In the genomic region with DNA sequence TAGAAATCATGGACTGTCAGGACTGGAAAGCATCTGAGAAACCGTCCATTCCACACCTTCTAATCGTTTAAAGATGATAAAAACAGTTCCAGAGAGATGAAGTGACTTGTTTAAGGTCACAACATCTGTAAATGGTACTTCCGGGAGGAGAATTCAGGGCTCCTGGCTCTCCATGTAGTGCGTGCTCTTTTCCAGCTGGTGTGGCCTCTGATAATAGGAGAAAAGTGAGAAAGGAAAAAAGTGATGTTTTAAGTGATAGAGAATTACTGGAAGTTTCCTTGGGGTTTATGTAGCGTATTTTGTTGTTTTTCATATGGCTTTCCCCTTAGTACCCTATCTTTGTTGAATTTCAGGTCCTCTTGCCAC, we compare ENCODE assay signal across 8 cellular contexts. TPM values are rescaled to one million over a fixed set of nuclear protein-coding genes. Genes with fewer than 3 reads are reported as not detected.
DNase-seq lines count a peak whose midpoint lies in the region; ATAC-seq and TF ChIP-seq lines count a peak whose summit lies in the region.

No MANE protein-coding gene starts in this region.

- H3K36me3 ChIP-seq in NT2/D1 (ENCODE audit: insufficient read depth, insufficient read length, low read length) (peaks cover 66% of the 10 kb centered on the region), osteoblast (ENCODE audit: insufficient read depth, low read length) (peaks cover 31% of the 10 kb centered on the region)

- H3K4me1 ChIP-seq in NT2/D1 (ENCODE audit: insufficient read depth, insufficient read length) (no peaks in the 10 kb centered on the region), osteoblast (ENCODE audit: insufficient read depth, low read length) (peaks cover 20% of the 10 kb centered on the region)

- no peak for TF ChIP-seq CTCF in Calu3 (IDR thresholded peaks at IDR 0.05; ENCODE audit: unreplicated experiment)
- no peak for TF ChIP-seq CTCF in endothelial cell (IDR thresholded peaks at IDR 0.05; ENCODE audit: unreplicated experiment)
- TF ChIP-seq CTCF in osteoblast (IDR thresholded peaks at IDR 0.05; ENCODE audit: extremely low read depth, low read depth, low read length): no peak

- H3K4me3 ChIP-seq in NT2/D1 (ENCODE audit: insufficient read length, low read depth): peak overlapping the region; percentile 91
- peak overlapping the region; percentile 96 for H3K4me3 ChIP-seq in osteoblast (ENCODE audit: insufficient read depth, low read length)

- CTCF ChIA-PET in Calu3 (lab: Charles Lee): interaction anchor here (1.5 kb wide), 1 partner anchor 42 kb away, joined by 3 read pairs; no protein-coding TSS in a partner anchor

- H3K27me3 ChIP-seq in NT2/D1 (ENCODE audit: insufficient read depth, insufficient read length): no peaks in the 10 kb centered on the region
- H3K27me3 ChIP-seq in osteoblast (ENCODE audit: insufficient read depth, low read length): no peaks in the 10 kb centered on the region

- peak overlapping the region; percentile 80 for H3K4me3 Mint-ChIP-seq in Calu3 (ENCODE audit: low read depth, unreplicated experiment)
- H3K4me3 Mint-ChIP-seq in endothelial cell (ENCODE audit: unreplicated experiment): peak overlapping the region; percentile 100

- H2AFZ ChIP-seq in osteoblast (ENCODE audit: low read length): peak overlapping the region; percentile 75

- H3K27me3 Mint-ChIP-seq in Calu3 (ENCODE audit: unreplicated experiment) (no peaks in the 10 kb centered on the region), endothelial cell (ENCODE audit: unreplicated experiment) (peaks cover 7% of the 10 kb centered on the region)

- peak; percentile 16 for ATAC-seq in GM21576 (IDR thresholded peaks at IDR 0.05; ENCODE audit: unreplicated experiment)

- H3K9ac ChIP-seq in NT2/D1 (ENCODE audit: insufficient read length, low read depth): peak overlapping the region; percentile 87

- H3K4me1 Mint-ChIP-seq in Calu3 (ENCODE audit: low read depth, unreplicated experiment) (peaks cover 8% of the 10 kb centered on the region), endothelial cell (ENCODE audit: unreplicated experiment) (peaks cover 19% of the 10 kb centered on the region)

- H3K36me3 Mint-ChIP-seq in Calu3 (ENCODE audit: insufficient read depth, unreplicated experiment) (peaks cover 26% of the 10 kb centered on the region), endothelial cell (ENCODE audit: low read depth, unreplicated experiment) (peaks cover 9% of the 10 kb centered on the region)

- no peaks in the 10 kb centered on the region for H4K20me1 ChIP-seq in osteoblast (ENCODE audit: insufficient read depth, low read length)

- peak overlapping the region; percentile 100 for H3K27ac ChIP-seq in osteoblast (ENCODE audit: low read depth, low read length)

- H3K9me3 Mint-ChIP-seq in Calu3 (ENCODE audit: low read depth, unreplicated experiment) (no peaks in the 10 kb centered on the region), endothelial cell (ENCODE audit: unreplicated experiment) (no peaks in the 10 kb centered on the region)

- intact Hi-C loops in Calu3 (cut with micrococcal nuclease; ENCODE audit: unreplicated experiment): no loop called here

- BruUV-seq in Calu3 (replicated peaks; lab: Mats Ljungman, UMichigan): no TSS peak

- H3K27ac Mint-ChIP-seq in Calu3 (ENCODE audit: unreplicated experiment): peak overlapping the region; percentile 99
- peak overlapping the region; percentile 97 for H3K27ac Mint-ChIP-seq in endothelial cell (ENCODE audit: unreplicated experiment)

- peak overlapping the region; percentile 96 for H3K4me2 ChIP-seq in osteoblast (ENCODE audit: insufficient read depth, low read length)

- H3K79me2 ChIP-seq in osteoblast (ENCODE audit: insufficient read depth, low read length): peaks cover 52% of the 10 kb centered on the region

- DNase-seq in Calu3 (no peak), NT2/D1 (ENCODE audit: low read depth, low spot score) (no peak), endothelial cell (ENCODE audit: low spot score) (no peak), osteoblast (ENCODE audit: insufficient read length, low spot score, missing footprints) (no peak), activated gamma-delta T cell treated with Interleukin-2 at 50 U/mL for 16 hours (no peak), NCI-H1694 treated with DMSO at 0.1 percent for 48 hours (lab: John Stamatoyannopoulos, UW) (no peak), NCI-H187 (lab: John Stamatoyannopoulos, UW) (no peak)

- no peaks in the 10 kb centered on the region for H3K9me3 ChIP-seq in NT2/D1 (ENCODE audit: insufficient read depth, low read length)
- no peaks in the 10 kb centered on the region for H3K9me3 ChIP-seq in osteoblast (ENCODE audit: low read depth, low read length)

RNA-seq across cellular contexts. Expression of gene C2orf49, which starts 0.7 kb away (rescaled TPM):
- total RNA-seq in Calu3 (2022) (18.1 and 19.0 TPM in 2 replicates), endothelial cell (ENCODE audit: unreplicated experiment) (15.8 TPM), osteoblast (18.0 and 18.1 TPM in 2 replicates)

RNA-seq across cellular contexts. Expression of gene TGFBRAP1, which starts 8.5 kb away (rescaled TPM):
- 24.3 and 24.5 TPM in 2 replicates for total RNA-seq in Calu3 (2022)
- total RNA-seq in endothelial cell (ENCODE audit: unreplicated experiment): 18.8 TPM
- 32.6 and 32.7 TPM in 2 replicates for total RNA-seq in osteoblast
